In the genomic region with DNA sequence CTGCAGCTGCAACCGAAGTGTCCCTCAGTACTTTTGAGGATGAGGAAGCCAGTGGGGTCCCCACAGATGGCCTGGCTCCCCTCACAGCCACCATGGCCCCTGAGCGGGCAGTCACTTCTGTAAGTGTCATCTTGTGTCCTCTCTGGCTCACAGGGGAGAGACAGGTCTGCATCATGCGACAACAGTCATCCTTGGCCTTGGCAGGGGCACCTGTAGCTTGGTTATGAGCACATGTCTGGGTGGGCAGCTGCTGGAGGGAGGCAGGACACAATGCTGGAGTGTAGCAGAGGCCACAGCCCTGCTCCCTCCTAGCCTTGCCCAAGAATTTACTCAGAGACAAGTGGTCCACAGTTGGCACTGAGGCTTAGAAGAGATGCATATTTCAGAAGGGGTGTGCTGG, we compare ENCODE assay signal across 16 cellular contexts.
DNase-seq lines count a peak whose midpoint lies in the region; ATAC-seq lines count a peak whose summit lies in the region.
"Had no signal": no experiment of that assay in that cellular context is flagged by ENCODE, and none has a peak within 500 bp of the region (broad histone marks: within the 10 kb centered on the region; RNA-seq: fewer than 3 reads in every experiment).

No MANE protein-coding gene starts in this region.

- H2BK120ac ChIP-seq in mesenchymal stem cell (ENCODE audit: low read depth, low read length) (no peak overlapping the region), neuronal stem cell (ENCODE audit: low read depth, low read length) (no peak overlapping the region)

- H3K4me3 Mint-ChIP-seq in activated naive CD8-positive, alpha-beta T cell treated with anti-CD3 and anti-CD28 coated beads, Interleukin-2, amount 10 ng/mL, durations not matched to agents 7 days and 5 days, result no peak overlapping the region
- no peak overlapping the region for H3K4me3 Mint-ChIP-seq in activated naive CD8-positive, alpha-beta T cell treated with anti-CD3 and anti-CD28 coated beads for 36 hours
- H3K4me3 Mint-ChIP-seq in central memory CD8-positive, alpha-beta T cell, result no peak overlapping the region
- H3K4me3 Mint-ChIP-seq: CD4-positive, CD25-positive, alpha-beta regulatory T cell; GM23338 had no signal

- peak overlapping the region; percentile 54 for H3K27ac Mint-ChIP-seq in activated naive CD8-positive, alpha-beta T cell treated with anti-CD3 and anti-CD28 coated beads, Interleukin-2, amount 10 ng/mL, durations not matched to agents 7 days and 5 days
- H3K27ac Mint-ChIP-seq in activated naive CD8-positive, alpha-beta T cell treated with anti-CD3 and anti-CD28 coated beads for 36 hours, result no peak overlapping the region
- H3K27ac Mint-ChIP-seq in central memory CD8-positive, alpha-beta T cell (ENCODE audit: low read depth), result peak overlapping the region; percentile 22
- H3K27ac Mint-ChIP-seq: GM23338 had no signal

- H2AFZ ChIP-seq in mesenchymal stem cell (ENCODE audit: low read depth, low read length), result no peak overlapping the region
- H2AFZ ChIP-seq in neuronal stem cell (ENCODE audit: low read length), result no peak overlapping the region
- H2AFZ ChIP-seq: GM23338 had no signal

- H3K9ac ChIP-seq in mesenchymal stem cell (ENCODE audit: low read length) (no peak overlapping the region), neuronal stem cell (ENCODE audit: low read depth, low read length, poor library complexity) (no peak overlapping the region)
- H3K9ac ChIP-seq: BLaER1 treated with 17β-estradiol and CSF1 and Interleukin-3, amounts not matched to agents 10 nM and 100 nM had no signal

- peak overlapping the region in 1 of 2 experiments; percentile 23 for H3K14ac ChIP-seq in mesenchymal stem cell (ENCODE audit: low read length in 2 of 2)
- H3K14ac ChIP-seq in neuronal stem cell (ENCODE audit: low read length), result no peak overlapping the region

- peak overlapping the region; percentile 27 for H4K91ac ChIP-seq in mesenchymal stem cell (ENCODE audit: low read length)
- no peak overlapping the region for H4K91ac ChIP-seq in neuronal stem cell (ENCODE audit: low read depth, low read length, poor library complexity)

- H3K23ac ChIP-seq in mesenchymal stem cell (ENCODE audit: low read length in 2 of 2) (no peak overlapping the region), neuronal stem cell (ENCODE audit: low read depth, low read length, poor library complexity) (no peak overlapping the region)

- H3K4ac ChIP-seq in mesenchymal stem cell (ENCODE audit: low read depth in 1 of 2, low read length in 2 of 2) (no peak overlapping the region), neuronal stem cell (ENCODE audit: low read length) (no peak overlapping the region)

- no peak overlapping the region for H2BK12ac ChIP-seq in mesenchymal stem cell (ENCODE audit: low read length in 2 of 2)
- H2BK12ac ChIP-seq in neuronal stem cell (ENCODE audit: low read length), result no peak overlapping the region

- peaks cover 2% of the 10 kb centered on the region for H3K27me3 Mint-ChIP-seq in activated naive CD8-positive, alpha-beta T cell treated with anti-CD3 and anti-CD28 coated beads, Interleukin-2, amount 10 ng/mL, durations not matched to agents 7 days and 5 days
- no peaks in the 10 kb centered on the region for H3K27me3 Mint-ChIP-seq in activated naive CD8-positive, alpha-beta T cell treated with anti-CD3 and anti-CD28 coated beads for 36 hours
- no peaks in the 10 kb centered on the region for H3K27me3 Mint-ChIP-seq in central memory CD8-positive, alpha-beta T cell

- peak overlapping the region; percentile 55 for H2BK15ac ChIP-seq in mesenchymal stem cell (ENCODE audit: low read depth, poor library complexity, severe bottlenecking)
- no peak overlapping the region for H2BK15ac ChIP-seq in neuronal stem cell (ENCODE audit: low read length)

- ATAC-seq in activated naive CD8-positive, alpha-beta T cell treated with anti-CD3 and anti-CD28 coated beads, Interleukin-2, amount 10 ng/mL, durations not matched to agents 7 days and 5 days (ENCODE audit: low read depth), result no peak
- no peak for ATAC-seq in central memory CD8-positive, alpha-beta T cell (replicated peaks; ENCODE audit: extremely low read depth, poor library complexity, severe bottlenecking)
- ATAC-seq: GM23338 had no signal

- H4K8ac ChIP-seq in mesenchymal stem cell (ENCODE audit: low read length), result no peak overlapping the region
- H4K8ac ChIP-seq in neuronal stem cell (ENCODE audit: low read depth, low read length), result no peak overlapping the region

- peaks cover 0 to 22% of the 10 kb centered on the region in 2 experiments for H3K36me3 ChIP-seq in mesenchymal stem cell (ENCODE audit: control insufficient read depth in 1 of 2, insufficient read depth in 2 of 2, low read depth in 1 of 2, low read length in 2 of 2)
- no peaks in the 10 kb centered on the region for H3K36me3 ChIP-seq in neuronal stem cell (replicated peaks in 1 of 2; ENCODE audit: control insufficient read depth in 2 of 2, insufficient read depth in 2 of 2, low read length in 2 of 2)

- 95% methylated on average over 3 of the region's 3 CpGs for WGBS in mesenchymal stem cell
- no CpG with 5 or more reads among the region's 3 CpGs for WGBS in neuronal stem cell (ENCODE audit: extremely low coverage in 2 of 2, insufficient read length in 2 of 2, insufficient replicate concordance in 1 of 2), 2 donors

- H3K27ac ChIP-seq in mesenchymal stem cell (ENCODE audit: low read length, poor library complexity, severe bottlenecking) (no peak overlapping the region), neuronal stem cell (replicated peaks; ENCODE audit: low read length) (no peak overlapping the region)
- H3K27ac ChIP-seq: BLaER1 treated with 17β-estradiol and CSF1 and Interleukin-3, amounts not matched to agents 10 nM and 100 nM; HL-60 had no signal

- peaks cover 29% of the 10 kb centered on the region for H3K4me1 Mint-ChIP-seq in activated naive CD8-positive, alpha-beta T cell treated with anti-CD3 and anti-CD28 coated beads, Interleukin-2, amount 10 ng/mL, durations not matched to agents 7 days and 5 days
- H3K4me1 Mint-ChIP-seq in activated naive CD8-positive, alpha-beta T cell treated with anti-CD3 and anti-CD28 coated beads for 36 hours, result peaks cover 20% of the 10 kb centered on the region
- H3K4me1 Mint-ChIP-seq in central memory CD8-positive, alpha-beta T cell, result peaks cover 44% of the 10 kb centered on the region
- H3K4me1 Mint-ChIP-seq: GM23338 had no signal

- peaks cover 7% of the 10 kb centered on the region for H3K9me3 Mint-ChIP-seq in activated naive CD8-positive, alpha-beta T cell treated with anti-CD3 and anti-CD28 coated beads, Interleukin-2, amount 10 ng/mL, durations not matched to agents 7 days and 5 days
- H3K9me3 Mint-ChIP-seq in activated naive CD8-positive, alpha-beta T cell treated with anti-CD3 and anti-CD28 coated beads for 36 hours, result peaks cover 15% of the 10 kb centered on the region
- no peaks in the 10 kb centered on the region for H3K9me3 Mint-ChIP-seq in central memory CD8-positive, alpha-beta T cell

- H3K4me2 ChIP-seq in mesenchymal stem cell (ENCODE audit: low read length, poor library complexity, severe bottlenecking), result no peak overlapping the region
- no peak overlapping the region for H3K4me2 ChIP-seq in neuronal stem cell (ENCODE audit: insufficient read depth, low read length, poor library complexity, severe bottlenecking)
- H3K4me2 ChIP-seq: BLaER1 treated with 17β-estradiol and CSF1 and Interleukin-3, amounts not matched to agents 10 nM and 100 nM; GM23338 had no signal

- no peak overlapping the region for H2BK5ac ChIP-seq in mesenchymal stem cell (ENCODE audit: low read depth, low read length, poor library complexity, severe bottlenecking)
- H2BK5ac ChIP-seq in neuronal stem cell (ENCODE audit: low read length), result no peak overlapping the region

- POLR2A ChIA-PET in activated naive CD8-positive, alpha-beta T cell treated with anti-CD3 and anti-CD28 coated beads, Interleukin-2, amount 10 ng/mL, durations not matched to agents 7 days and 5 days (lab: Charles Lee), result interaction anchor here (0.7 to 4.1 kb wide), 4 partner anchors 9 to 89 kb away, joined by 3 to 32 read pairs (median 6); a partner anchor contains a TSS

- peak overlapping the region in 1 of 2 experiments; percentile 31 for H3K18ac ChIP-seq in mesenchymal stem cell (ENCODE audit: low read depth in 1 of 2, low read length in 2 of 2)
- H3K18ac ChIP-seq in neuronal stem cell (ENCODE audit: low read length), result peak overlapping the region; percentile 55

- H3K27me3 ChIP-seq in mesenchymal stem cell (ENCODE audit: control insufficient read depth in 1 of 2, insufficient read depth in 1 of 2, low read length in 2 of 2) (peaks cover 0 to 3% of the 10 kb centered on the region in 2 experiments), neuronal stem cell (ENCODE audit: control insufficient read depth in 3 of 3, insufficient read depth in 3 of 3, low read depth in 1 of 3, low read length in 3 of 3) (no peaks in the 10 kb centered on the region)

- H2AK5ac ChIP-seq in mesenchymal stem cell (ENCODE audit: low read length, severe bottlenecking), result no peak overlapping the region
- peak overlapping the region; percentile 32 for H2AK5ac ChIP-seq in neuronal stem cell (ENCODE audit: low read depth, low read length)

- no peak overlapping the region for H3K4me3 ChIP-seq in mesenchymal stem cell (ENCODE audit: insufficient read depth in 1 of 2, low read depth in 1 of 2, low read length in 2 of 2)
- H3K4me3 ChIP-seq in neuronal stem cell (ENCODE audit: low read length in 2 of 2), result no peak overlapping the region
- H3K4me3 ChIP-seq: BLaER1 treated with 17β-estradiol and CSF1 and Interleukin-3, amounts not matched to agents 10 nM and 100 nM; GM23338 had no signal

- H3K36me3 Mint-ChIP-seq in activated naive CD8-positive, alpha-beta T cell treated with anti-CD3 and anti-CD28 coated beads, Interleukin-2, amount 10 ng/mL, durations not matched to agents 7 days and 5 days, result peaks cover 22% of the 10 kb centered on the region
- peaks cover 7% of the 10 kb centered on the region for H3K36me3 Mint-ChIP-seq in activated naive CD8-positive, alpha-beta T cell treated with anti-CD3 and anti-CD28 coated beads for 36 hours
- H3K36me3 Mint-ChIP-seq in central memory CD8-positive, alpha-beta T cell (ENCODE audit: insufficient read depth), result no peaks in the 10 kb centered on the region
- H3K36me3 Mint-ChIP-seq: CD4-positive, CD25-positive, alpha-beta regulatory T cell had no signal

- H3K4me1 ChIP-seq in mesenchymal stem cell (ENCODE audit: control insufficient read depth, insufficient read depth, low read depth, low read length) (peaks cover 7% of the 10 kb centered on the region), neuronal stem cell (ENCODE audit: control insufficient read depth in 2 of 2, insufficient read depth in 1 of 2, low read depth in 1 of 2, low read length in 2 of 2) (no peaks in the 10 kb centered on the region)

- H3K79me1 ChIP-seq in mesenchymal stem cell (replicated peaks; ENCODE audit: low read length, poor library complexity, severe bottlenecking) (no peaks in the 10 kb centered on the region), neuronal stem cell (ENCODE audit: low read depth, low read length) (no peaks in the 10 kb centered on the region)

- DNase-seq in activated naive CD8-positive, alpha-beta T cell treated with anti-CD3 and anti-CD28 coated beads, Interleukin-2, amount 10 ng/mL, durations not matched to agents 7 days and 5 days, result no peak
- no peak for DNase-seq in activated naive CD8-positive, alpha-beta T cell treated with anti-CD3 and anti-CD28 coated beads for 36 hours
- no peak for DNase-seq in central memory CD8-positive, alpha-beta T cell (ENCODE audit: low spot score in 2 of 2)
- DNase-seq in mesenchymal stem cell (no peak), neuronal stem cell (ENCODE audit: low spot score) (no peak), NCI-H774 (lab: John Stamatoyannopoulos, UW) (no peak)
- no peak for DNase-seq in stimulated activated CD4-positive, alpha-beta T cell treated with anti-CD3 and anti-CD28 coated beads, Interleukin-4, amount 100 ng/mL, for 4 hours
- DNase-seq in activated T-cell treated with anti-CD3 and anti-CD28 coated beads, Interleukin-2, amount 50 U/mL, for 1 hour, result no peak
- DNase-seq: ACHN; CD4-positive, CD25-positive, alpha-beta regulatory T cell; DMS53; GF-D8; H7 had no signal

- no peaks in the 10 kb centered on the region for H3K9me3 ChIP-seq in mesenchymal stem cell (ENCODE audit: control insufficient read depth, low read length)
- H3K9me3 ChIP-seq in neuronal stem cell (replicated peaks in 1 of 2; ENCODE audit: control insufficient read depth in 2 of 2, insufficient read depth in 1 of 2, low read depth in 1 of 2, low read length in 2 of 2), result peaks cover 6 to 9% of the 10 kb centered on the region in 2 donors
